9 cellular contexts compared by ENCODE assay signal in genomic region chr3:48400824-48401433, GRCh38. TPM values are rescaled to one million over a fixed set of nuclear protein-coding genes. Genes with fewer than 3 reads are reported as not detected.
DNase-seq lines count a peak whose midpoint lies in the region; ATAC-seq and TF ChIP-seq lines count a peak whose summit lies in the region.
"Had no signal": no experiment of that assay in that cellular context is flagged by ENCODE, and none has a peak within 500 bp of the region (broad histone marks: within the 10 kb centered on the region; RNA-seq: fewer than 3 reads in every experiment).

No MANE protein-coding gene starts in this region.

- H3K27ac Mint-ChIP-seq in activated naive CD4-positive, alpha-beta T cell treated with anti-CD3 and anti-CD28 coated beads for 36 hours, result no peak overlapping the region
- H3K27ac Mint-ChIP-seq: T-helper 1 cell treated with Interleukin-12 subunit alpha and Interleukin-12 subunit beta and Interleukin-4 antibody, amounts not matched to agents 30 μg/mL and 1 μg/mL, for 36 hours had no signal

- peaks cover 0 to 5% (median 0%) of the 10 kb centered on the region in 3 donors for H3K27me3 ChIP-seq in psoas muscle (ENCODE audit: insufficient read depth in 3 of 3, low read length in 2 of 3)

- H3K27ac ChIP-seq in psoas muscle, result no peak overlapping the region

- 60 to 62% (median 60%) methylated on average over 6 of the region's 6 CpGs for WGBS in psoas muscle, 3 donors

- intact Hi-C loops in activated naive CD4-positive, alpha-beta T cell treated with anti-CD3 and anti-CD28 coated beads for 36 hours (cut with micrococcal nuclease), result loop anchor here (1.0 to 2.0 kb wide), 6 partner anchors 35 to 286 kb away; partner anchors contain the start of gene UQCRC1
- intact Hi-C loops in head of caudate nucleus (cut with DNase I) (loop anchor here (2.0 kb wide), 1 partner anchor 36 kb away; no protein-coding TSS in a partner anchor), psoas muscle (cut with DNase I) (loop anchor here (1.0 to 5.0 kb wide), 3 partner anchors 33 to 146 kb away; no protein-coding TSS in a partner anchor)

- peak; percentile 72 for TF ChIP-seq CTCF in psoas muscle (IDR thresholded peaks at IDR 0.05)

- DNase-seq in Caki2 (ENCODE audit: low read depth) (peak; percentile 29), HK-2 (ENCODE audit: unreplicated experiment) (peak; percentile 44), RPMI8226 (peak; percentile 75), head of caudate nucleus (peak in 39 of 42 donors; percentile 38 to 85 (median 65)), psoas muscle (peak; percentile 28 to 56)
- DNase-seq in activated naive CD4-positive, alpha-beta T cell treated with anti-CD3 and anti-CD28 coated beads for 36 hours, result peak; percentile 77

- no peaks in the 10 kb centered on the region for H3K36me3 Mint-ChIP-seq in activated naive CD4-positive, alpha-beta T cell treated with anti-CD3 and anti-CD28 coated beads for 36 hours (ENCODE audit: low read depth)

- no peak overlapping the region for H3K4me3 Mint-ChIP-seq in activated naive CD4-positive, alpha-beta T cell treated with anti-CD3 and anti-CD28 coated beads for 36 hours
- H3K4me3 Mint-ChIP-seq: T-helper 1 cell treated with Interleukin-12 subunit alpha and Interleukin-12 subunit beta and Interleukin-4 antibody, amounts not matched to agents 30 μg/mL and 1 μg/mL, for 36 hours had no signal

- peaks cover under 1% of the 10 kb centered on the region for H3K27me3 Mint-ChIP-seq in activated naive CD4-positive, alpha-beta T cell treated with anti-CD3 and anti-CD28 coated beads for 36 hours (ENCODE audit: low read depth)

- ATAC-seq in psoas muscle, result peak; percentile 61 to 87 (median 68)
- ATAC-seq in GM21786 (IDR thresholded peaks at IDR 0.05; ENCODE audit: unreplicated experiment), result no peak
- ATAC-seq in GM21576 (IDR thresholded peaks at IDR 0.05; ENCODE audit: unreplicated experiment), result no peak

- no peaks in the 10 kb centered on the region for H3K9me3 ChIP-seq in psoas muscle

- in situ Hi-C loops in Caki2 (cut with HindIII; ENCODE audit: low pct_unique_long_range_greater_than_20kb, low sequenced_read_pairs), result no loop called here

- no peaks in the 10 kb centered on the region for H3K9me3 Mint-ChIP-seq in activated naive CD4-positive, alpha-beta T cell treated with anti-CD3 and anti-CD28 coated beads for 36 hours
- H3K9me3 Mint-ChIP-seq: T-helper 1 cell treated with Interleukin-12 subunit alpha and Interleukin-12 subunit beta and Interleukin-4 antibody, amounts not matched to agents 30 μg/mL and 1 μg/mL, for 36 hours had no signal

- no peak overlapping the region for H3K4me3 ChIP-seq in psoas muscle

- H3K36me3 ChIP-seq in psoas muscle (ENCODE audit: insufficient read depth in 1 of 2, low read depth in 1 of 2), result no peaks in the 10 kb centered on the region

- H3K4me1 ChIP-seq in psoas muscle, result no peaks in the 10 kb centered on the region

- CTCF ChIA-PET in activated naive CD4-positive, alpha-beta T cell treated with anti-CD3 and anti-CD28 coated beads for 36 hours (lab: Charles Lee), result interaction anchor here (0.5 to 11.9 kb wide), 50 partner anchors 9 to 339 kb away, joined by 3 to 162 read pairs (median 5); partner anchors contain the start of genes ATRIP, CCDC51, FBXW12 and NCKIPSD

- H3K4me1 Mint-ChIP-seq in activated naive CD4-positive, alpha-beta T cell treated with anti-CD3 and anti-CD28 coated beads for 36 hours (ENCODE audit: low read depth), result no peaks in the 10 kb centered on the region

RNA-seq across cellular contexts. Expression of gene FBXW12, which starts 28.9 kb away (rescaled TPM):
- total RNA-seq in Caki2 (2014; rRNA removed; shearing (Covaris generic); ENCODE audit: low replicate concordance), result not detected in 2 replicates
- not detected for total RNA-seq in activated naive CD4-positive, alpha-beta T cell treated with anti-CD3 and anti-CD28 coated beads for 36 hours
- total RNA-seq in psoas muscle, result not detected
- under 1 TPM in 1 of 3 donors, not detected in 2; 0.01 TPM for polyA plus RNA-seq in psoas muscle

RNA-seq across cellular contexts. Expression of gene PLXNB1, which starts 29.0 kb away (rescaled TPM):
- total RNA-seq in Caki2 (2014; rRNA removed; shearing (Covaris generic); ENCODE audit: low replicate concordance), result 17.8 and 24.8 TPM in 2 replicates
- total RNA-seq in activated naive CD4-positive, alpha-beta T cell treated with anti-CD3 and anti-CD28 coated beads for 36 hours, result 1 to 10 TPM; 1.5 to 2.0 TPM
- 1 to 10 TPM; 2.5 to 3.9 (median 2.8) TPM for total RNA-seq in psoas muscle
- polyA plus RNA-seq in psoas muscle, result 1 to 10 TPM; 2.3 to 6.1 (median 2.5) TPM

RNA-seq across cellular contexts. Expression of gene CCDC51, which starts 39.0 kb away (rescaled TPM):
- total RNA-seq in Caki2 (2014; rRNA removed; shearing (Covaris generic); ENCODE audit: low replicate concordance), result 49.6 and 59.3 TPM in 2 replicates
- total RNA-seq in activated naive CD4-positive, alpha-beta T cell treated with anti-CD3 and anti-CD28 coated beads for 36 hours, result 10 to 100 TPM; 16.4 to 17.4 TPM
- 1 to 10 TPM; 5.3 to 9.5 (median 5.4) TPM for total RNA-seq in psoas muscle
- 10 to 100 TPM in 2 of 3 donors, 1 to 10 TPM in 1; 7.7 to 19.6 (median 16.5) TPM for polyA plus RNA-seq in psoas muscle

RNA-seq across cellular contexts. Expression of gene TMA7, which starts 39.1 kb away (rescaled TPM):
- total RNA-seq in Caki2 (2014; rRNA removed; shearing (Covaris generic); ENCODE audit: low replicate concordance), result 418 and 765 TPM in 2 replicates
- 100 to 1,000 TPM; 319 to 353 TPM for total RNA-seq in activated naive CD4-positive, alpha-beta T cell treated with anti-CD3 and anti-CD28 coated beads for 36 hours
- 100 to 1,000 TPM; 156 to 218 (median 185) TPM for total RNA-seq in psoas muscle
- polyA plus RNA-seq in psoas muscle, result 100 to 1,000 TPM; 295 to 342 (median 332) TPM

RNA-seq across cellular contexts. Expression of gene ATRIP, which starts 45.6 kb away (rescaled TPM):
- 1.6 and 4.0 TPM in 2 replicates for total RNA-seq in Caki2 (2014; rRNA removed; shearing (Covaris generic); ENCODE audit: low replicate concordance)
- 10 to 100 TPM in 1 of 2 experiments, 1 to 10 TPM in 1; 8.9 to 10.0 TPM for total RNA-seq in activated naive CD4-positive, alpha-beta T cell treated with anti-CD3 and anti-CD28 coated beads for 36 hours
- 1 to 10 TPM; 4.4 to 5.6 (median 5.2) TPM for total RNA-seq in psoas muscle
- polyA plus RNA-seq in psoas muscle, result 1 to 10 TPM; 3.7 to 4.5 (median 3.9) TPM

Comparison
In these comparisons a context has a peak if more than half of its experiments do, and no peak if none do; other contexts are left out.
1. ATAC-seq: peak in psoas muscle (4 of 4); none in GM21786 (single experiment) and GM21576 (single experiment).
2. Peak in every context shown above with its lines, with median percentiles within 50 percentile points of each other: DNase-seq.